ENCODE assay signal across 17 cellular contexts in genomic region chr5:127089206-127089605, GRCh38.
"Had no signal": no experiment of that assay in that cellular context is flagged by ENCODE, and none has a peak within 500 bp of the region (broad histone marks: within the 10 kb centered on the region; RNA-seq: fewer than 3 reads in every experiment).

No MANE protein-coding gene starts in this region.

- H3K36me3 ChIP-seq: brain microvascular endothelial cell, suprapubic skin, upper lobe of left lung had no signal

- H3K9me3 ChIP-seq: psoas muscle, suprapubic skin, upper lobe of left lung had no signal

- H3K4me3 ChIP-seq: psoas muscle, suprapubic skin, upper lobe of left lung had no signal

- H3K27ac ChIP-seq: psoas muscle, suprapubic skin, upper lobe of left lung had no signal

- H3K27ac Mint-ChIP-seq: activated CD4-positive, alpha-beta memory T cell treated with anti-CD3 and anti-CD28 coated beads, Interleukin-2, amount 10 ng/mL, durations not matched to agents 7 days and 5 days; activated naive CD4-positive, alpha-beta T cell treated with anti-CD3 and anti-CD28 coated beads, Interleukin-2, amount 10 ng/mL, durations not matched to agents 7 days and 5 days; activated T-helper 1 cell treated with anti-CD3 and anti-CD28 coated beads, Interleukin-12 subunit alpha, Interleukin-12 subunit beta, Interleukin-2, Interleukin-4 antibody, amounts not matched to agents 30 ng/mL and 10 ng/mL and 1 ng/mL, durations not matched to agents 14 hours and 24 hours and 36 hours; nephron progenitor cell had no signal

- DNase-seq: activated CD4-positive, alpha-beta memory T cell treated with anti-CD3 and anti-CD28 coated beads, Interleukin-2, amount 10 ng/mL, durations not matched to agents 7 days and 5 days; activated CD4-positive, alpha-beta T cell treated with anti-CD3 and anti-CD28 coated beads for 1 hour; activated naive CD4-positive, alpha-beta T cell treated with anti-CD3 and anti-CD28 coated beads, Interleukin-2, amount 10 ng/mL, durations not matched to agents 7 days and 5 days; amygdala; brain microvascular endothelial cell; cerebellar nuclear complex; dermis blood vessel endothelial cell; nephron progenitor cell; psoas muscle; stimulated activated CD4-positive, alpha-beta T cell treated with anti-CD3 and anti-CD28 coated beads, Interleukin-2, amount 100 ng/mL, for 48 hours; stimulated activated naive CD4-positive, alpha-beta T cell treated with Interleukin-2 at 50 U/mL for 16 hours; T-helper 9 cell; upper lobe of left lung had no signal

- ATAC-seq: left lobe of liver, psoas muscle, sciatic nerve had no signal

- H3K36me3 Mint-ChIP-seq: activated naive CD4-positive, alpha-beta T cell treated with anti-CD3 and anti-CD28 coated beads, Interleukin-2, amount 10 ng/mL, durations not matched to agents 7 days and 5 days had no signal

- H3K4me1 Mint-ChIP-seq: activated CD4-positive, alpha-beta memory T cell treated with anti-CD3 and anti-CD28 coated beads, Interleukin-2, amount 10 ng/mL, durations not matched to agents 7 days and 5 days had no signal

- H3K9me3 Mint-ChIP-seq: activated CD4-positive, alpha-beta memory T cell treated with anti-CD3 and anti-CD28 coated beads, Interleukin-2, amount 10 ng/mL, durations not matched to agents 7 days and 5 days; activated naive CD4-positive, alpha-beta T cell treated with anti-CD3 and anti-CD28 coated beads, Interleukin-2, amount 10 ng/mL, durations not matched to agents 7 days and 5 days; activated T-helper 1 cell treated with anti-CD3 and anti-CD28 coated beads, Interleukin-12 subunit alpha, Interleukin-12 subunit beta, Interleukin-2, Interleukin-4 antibody, amounts not matched to agents 30 ng/mL and 10 ng/mL and 1 ng/mL, durations not matched to agents 14 hours and 24 hours and 36 hours; nephron progenitor cell had no signal

- H3K4me1 ChIP-seq: psoas muscle, upper lobe of left lung had no signal

- H3K27me3 Mint-ChIP-seq: activated naive CD4-positive, alpha-beta T cell treated with anti-CD3 and anti-CD28 coated beads, Interleukin-2, amount 10 ng/mL, durations not matched to agents 7 days and 5 days had no signal

- H3K4me3 Mint-ChIP-seq: activated CD4-positive, alpha-beta memory T cell treated with anti-CD3 and anti-CD28 coated beads, Interleukin-2, amount 10 ng/mL, durations not matched to agents 7 days and 5 days; activated naive CD4-positive, alpha-beta T cell treated with anti-CD3 and anti-CD28 coated beads, Interleukin-2, amount 10 ng/mL, durations not matched to agents 7 days and 5 days; activated T-helper 1 cell treated with anti-CD3 and anti-CD28 coated beads, Interleukin-12 subunit alpha, Interleukin-12 subunit beta, Interleukin-2, Interleukin-4 antibody, amounts not matched to agents 30 ng/mL and 10 ng/mL and 1 ng/mL, durations not matched to agents 14 hours and 24 hours and 36 hours; nephron progenitor cell had no signal

- H3K27me3 ChIP-seq: brain microvascular endothelial cell, suprapubic skin, upper lobe of left lung had no signal
